Comparison of ENCODE assay signal across 17 cellular contexts in genomic region chr12:115312901-115313300, GRCh38.
"Had no signal": no experiment of that assay in that cellular context is flagged by ENCODE, and none has a peak within 500 bp of the region (broad histone marks: within the 10 kb centered on the region; RNA-seq: fewer than 3 reads in every experiment).

No MANE protein-coding gene starts in this region.

- ATAC-seq: activated CD8-positive, alpha-beta T cell treated with anti-CD3 and anti-CD28 coated beads, Interleukin-2, amount 10 ng/mL, durations not matched to agents 7 days and 5 days; left lung; mucosa of descending colon; naive thymus-derived CD4-positive, alpha-beta T cell; sciatic nerve; stimulated activated naive CD8-positive, alpha-beta T cell treated with anti-CD3 and anti-CD28 coated beads, Interleukin-15, Interleukin-2, amounts not matched to agents 100 U/mL and 50 U/mL, for 24 hours had no signal

- DNase-seq: activated CD4-positive, alpha-beta T cell treated with anti-CD3 and anti-CD28 coated beads, Interleukin-2, amount 10 ng/mL, durations not matched to agents 24 days and 14 days; activated CD4-positive, CD25-positive, alpha-beta regulatory T cell; activated CD8-positive, alpha-beta memory T cell treated with anti-CD3 and anti-CD28 coated beads, Interleukin-2, amount 50 U/mL, for 4 hours; activated CD8-positive, alpha-beta T cell treated with anti-CD3 and anti-CD28 coated beads, Interleukin-2, amount 10 ng/mL, durations not matched to agents 7 days and 5 days; activated naive CD8-positive, alpha-beta T cell treated with anti-CD3 and anti-CD28 coated beads for 36 hours; amygdala; cortex of kidney; effector CD4-positive, alpha-beta T cell; islet precursor cell; left lung; mammary epithelial cell; mucosa of descending colon; naive thymus-derived CD4-positive, alpha-beta T cell; ovary; stimulated activated naive CD8-positive, alpha-beta T cell treated with anti-CD3 and anti-CD28 coated beads, Interleukin-15, Interleukin-2, amounts not matched to agents 100 U/mL and 50 U/mL, for 24 hours; transverse colon had no signal
